Comparison of ENCODE assay signal across 8 cellular contexts in genomic region chr4:154332681-154333421, GRCh38.
A peak's percentile ranks its signal among the peaks of the same experiment; 100 is the strongest.
DNase-seq lines count a peak whose midpoint lies in the region; ATAC-seq, FAIRE-seq and TF ChIP-seq lines count a peak whose summit lies in the region.

No MANE protein-coding gene starts in this region.

- WGBS in small intestine, 3 donors, result 8 to 10% (median 10%) methylated on average over 48 of the region's 48 CpGs

- DNase-seq in GM06990 (ENCODE audit: extremely low read depth, insufficient read length) (peak; percentile 7), NOMO-1 (lab: John Stamatoyannopoulos, UW; ENCODE audit: unreplicated experiment in 2 of 2) (peak; percentile 48 to 54), left ventricle myocardium superior (no peak), small intestine (peak; percentile 0), urothelium cell line (ENCODE audit: low spot score) (no peak), NCI-H1694 (lab: John Stamatoyannopoulos, UW) (no peak)
- peak; percentile 12 for DNase-seq in activated T-helper 9 cell treated with anti-CD3 and anti-CD28 coated beads, Interleukin-2, amount 50 U/mL, for 16 hours (ENCODE audit: low read depth)

- H3K4me1 ChIP-seq in small intestine (ENCODE audit: control insufficient read depth in 2 of 2, insufficient read depth in 1 of 2, low read depth in 1 of 2, low read length in 1 of 2), result no peaks in the 10 kb centered on the region

- ATAC-seq in HG02588 (IDR thresholded peaks at IDR 0.05; ENCODE audit: unreplicated experiment) (peak; percentile 88), left ventricle myocardium superior (peak; percentile 17)

- H3K4me3 ChIP-seq in GM06990 (replicated peaks; ENCODE audit: low read depth, low read length) (peak overlapping the region; percentile 35), small intestine (ENCODE audit: low read depth in 1 of 2, low read length in 2 of 2) (no peak overlapping the region)

- H3K27me3 ChIP-seq in GM06990 (replicated peaks; ENCODE audit: control insufficient read depth, insufficient read depth, low read length) (no peaks in the 10 kb centered on the region; the same call in 1 of the 2 replicates), small intestine (ENCODE audit: control insufficient read depth in 2 of 2, insufficient read depth in 2 of 2, low read length in 2 of 2) (peaks cover 0 to 6% of the 10 kb centered on the region in 2 donors)

- no peaks in the 10 kb centered on the region for H3K9me3 ChIP-seq in small intestine (ENCODE audit: control insufficient read depth, low read depth)

- H3K36me3 ChIP-seq in GM06990 (ENCODE audit: control insufficient read depth, insufficient read depth, low read length) (no peaks in the 10 kb centered on the region), small intestine (ENCODE audit: control insufficient read depth in 2 of 2, insufficient read depth in 2 of 2, low read length in 2 of 2) (no peaks in the 10 kb centered on the region)

- intact Hi-C loops in left ventricle myocardium superior (cut with micrococcal nuclease), result no loop called here

- peak; percentile 10 for TF ChIP-seq CTCF in GM06990 (IDR thresholded peaks at IDR 0.05; ENCODE audit: insufficient read depth, low read length, poor library complexity, severe bottlenecking)

- FAIRE-seq in small intestine (lab: Jason Lieb, UNC), result no peak
- no peak for FAIRE-seq in urothelium cell line (lab: Jason Lieb, UNC)

- no peak overlapping the region for H3K27ac ChIP-seq in small intestine (ENCODE audit: low read depth in 1 of 2, low read length in 1 of 2)

Comparison
In these comparisons a context has a peak if more than half of its experiments do, and no peak if none do; other contexts are left out.
1. DNase-seq: peak in GM06990 (single experiment), NOMO-1 (2 of 2), activated T-helper 9 cell treated with anti-CD3 and anti-CD28 coated beads, Interleukin-2, amount 50 U/mL, for 16 hours (single experiment) and small intestine (single experiment); none in left ventricle myocardium superior (single experiment), urothelium cell line (single experiment) and NCI-H1694 (single experiment).